In genomic region chr1:165179306-165179705, GRCh38 we compare ENCODE assay signal across 29 cellular contexts.
"Had no signal": no experiment of that assay in that cellular context is flagged by ENCODE, and none has a peak within 500 bp of the region (broad histone marks: within the 10 kb centered on the region; RNA-seq: fewer than 3 reads in every experiment).

No MANE protein-coding gene starts in this region.

- H3K27ac ChIP-seq: stomach, suprapubic skin, testis, thoracic aorta, thyroid gland, tibial artery, tibial nerve, transverse colon, upper lobe of left lung, upper lobe of right lung, uterus, vagina had no signal

- H3K27ac Mint-ChIP-seq: stimulated activated effector memory CD8-positive, alpha-beta T cell treated with anti-CD3 and anti-CD28 coated beads, Interleukin-12 subunit alpha, Interleukin-12 subunit beta, amount 100 ng/mL, for 72 hours; stimulated activated memory B cell treated with anti-CD40 and anti-IgM and Interleukin-4, amounts not matched to agents 10 μg/mL and 1 μg/mL and 100 μg/mL, for 72 hours; stimulated activated naive B cell treated with anti-CD40 and anti-IgM and Interleukin-4, amounts not matched to agents 10 μg/mL and 1 μg/mL and 100 μg/mL, for 72 hours; stimulated activated naive CD8-positive, alpha-beta T cell treated with anti-CD3 and anti-CD28 coated beads, Interleukin-15, amount 100 ng/mL, for 72 hours; stimulated activated naive CD8-positive, alpha-beta T cell treated with anti-CD3 and anti-CD28 coated beads, Interleukin-15, Interleukin-2, amounts not matched to agents 100 ng/mL and 50 ng/mL, for 24 hours; type B pancreatic cell had no signal

- DNase-seq: stimulated activated CD4-positive, alpha-beta T cell treated with anti-CD3 and anti-CD28 coated beads, Interleukin-2, amount 100 ng/mL, for 48 hours; stimulated activated CD4-positive, alpha-beta T cell treated with anti-CD3 and anti-CD28 coated beads, Interleukin-4, amount 100 ng/mL, for 1 hour; stimulated activated CD4-positive, alpha-beta T cell treated with anti-CD3 and anti-CD28 coated beads, Interleukin-4, amount 100 ng/mL, for 24 hours; stimulated activated CD4-positive, alpha-beta T cell treated with anti-CD3 and anti-CD28 coated beads, Interleukin-4, amount 100 ng/mL, for 4 hours; stimulated activated CD8-positive, alpha-beta memory T cell treated with anti-CD3 and anti-CD28 coated beads, Interleukin-4, amount 100 ng/mL, for 48 hours; stimulated activated naive B cell treated with anti-CD40 and anti-IgM and Interleukin-4, amounts not matched to agents 10 μg/mL and 1 μg/mL and 100 μg/mL, for 72 hours; stimulated activated naive CD4-positive, alpha-beta T cell; stimulated activated naive CD4-positive, alpha-beta T cell treated with Interleukin-2 at 50 U/mL for 16 hours; stimulated activated naive CD8-positive, alpha-beta T cell treated with anti-CD3 and anti-CD28 coated beads, Interleukin-15, amount 100 ng/mL, for 72 hours; stimulated activated naive CD8-positive, alpha-beta T cell treated with anti-CD3 and anti-CD28 coated beads, Interleukin-15, Interleukin-2, amounts not matched to agents 100 U/mL and 50 U/mL, for 24 hours; stomach; substantia nigra; testis; thyroid gland; tibial artery; transverse colon; trophoblast cell; upper lobe of left lung; upper lobe of right lung; uterus had no signal

- H3K27me3 ChIP-seq: stomach, suprapubic skin, testis, thyroid gland, tibial artery, tibial nerve, transverse colon, upper lobe of left lung, upper lobe of right lung, uterus, vagina had no signal

- H3K36me3 ChIP-seq: stomach, suprapubic skin, thoracic aorta, thyroid gland, tibial artery, tibial nerve, transverse colon, upper lobe of left lung, upper lobe of right lung, uterus, vagina had no signal

- H3K4me1 ChIP-seq: stomach, suprapubic skin, testis, thyroid gland, tibial artery, tibial nerve, transverse colon, upper lobe of left lung, upper lobe of right lung, uterus, vagina had no signal

- H3K4me1 Mint-ChIP-seq: stimulated activated effector memory CD8-positive, alpha-beta T cell treated with anti-CD3 and anti-CD28 coated beads, Interleukin-12 subunit alpha, Interleukin-12 subunit beta, amount 100 ng/mL, for 72 hours; stimulated activated memory B cell treated with anti-CD40 and anti-IgM and Interleukin-4, amounts not matched to agents 10 μg/mL and 1 μg/mL and 100 μg/mL, for 72 hours; stimulated activated naive B cell treated with anti-CD40 and anti-IgM and Interleukin-4, amounts not matched to agents 10 μg/mL and 1 μg/mL and 100 μg/mL, for 72 hours; stimulated activated naive CD8-positive, alpha-beta T cell treated with anti-CD3 and anti-CD28 coated beads, Interleukin-15, amount 100 ng/mL, for 72 hours had no signal

- FAIRE-seq: urothelium cell line had no signal

- H3K36me3 Mint-ChIP-seq: stimulated activated effector memory CD8-positive, alpha-beta T cell treated with anti-CD3 and anti-CD28 coated beads, Interleukin-12 subunit alpha, Interleukin-12 subunit beta, amount 100 ng/mL, for 72 hours; stimulated activated memory B cell treated with anti-CD40 and anti-IgM and Interleukin-4, amounts not matched to agents 10 μg/mL and 1 μg/mL and 100 μg/mL, for 72 hours; type B pancreatic cell had no signal

- H3K27me3 Mint-ChIP-seq: stimulated activated naive CD8-positive, alpha-beta T cell treated with anti-CD3 and anti-CD28 coated beads, Interleukin-15, Interleukin-2, amounts not matched to agents 100 ng/mL and 50 ng/mL, for 24 hours had no signal

- H3K9me3 ChIP-seq: suprapubic skin, testis, thoracic aorta, thyroid gland, transverse colon, upper lobe of right lung, uterus, vagina had no signal

- H3K4me3 Mint-ChIP-seq: stimulated activated effector memory CD8-positive, alpha-beta T cell treated with anti-CD3 and anti-CD28 coated beads, Interleukin-12 subunit alpha, Interleukin-12 subunit beta, amount 100 ng/mL, for 72 hours; stimulated activated memory B cell treated with anti-CD40 and anti-IgM and Interleukin-4, amounts not matched to agents 10 μg/mL and 1 μg/mL and 100 μg/mL, for 72 hours; stimulated activated naive B cell treated with anti-CD40 and anti-IgM and Interleukin-4, amounts not matched to agents 10 μg/mL and 1 μg/mL and 100 μg/mL, for 72 hours; stimulated activated naive CD8-positive, alpha-beta T cell treated with anti-CD3 and anti-CD28 coated beads, Interleukin-15, amount 100 ng/mL, for 72 hours; stimulated activated naive CD8-positive, alpha-beta T cell treated with anti-CD3 and anti-CD28 coated beads, Interleukin-15, Interleukin-2, amounts not matched to agents 100 ng/mL and 50 ng/mL, for 24 hours; type B pancreatic cell had no signal

- ATAC-seq: stimulated activated effector memory CD8-positive, alpha-beta T cell treated with anti-CD3 and anti-CD28 coated beads, Interleukin-12 subunit alpha, Interleukin-12 subunit beta, amount 100 ng/mL, for 72 hours; stimulated activated memory B cell treated with anti-CD40 and anti-IgM and Interleukin-4, amounts not matched to agents 10 μg/mL and 1 μg/mL and 100 μg/mL, for 72 hours; stimulated activated naive CD8-positive, alpha-beta T cell treated with anti-CD3 and anti-CD28 coated beads, Interleukin-15, amount 100 ng/mL, for 72 hours; stimulated activated naive CD8-positive, alpha-beta T cell treated with anti-CD3 and anti-CD28 coated beads, Interleukin-15, Interleukin-2, amounts not matched to agents 100 U/mL and 50 U/mL, for 24 hours; upper lobe of right lung had no signal

- H3K4me3 ChIP-seq: stomach, suprapubic skin, testis, thoracic aorta, thyroid gland, tibial artery, tibial nerve, transverse colon, upper lobe of left lung, upper lobe of right lung, uterus, vagina had no signal
